ENCODE assay signal across 1 cellular context in the genomic region with DNA sequence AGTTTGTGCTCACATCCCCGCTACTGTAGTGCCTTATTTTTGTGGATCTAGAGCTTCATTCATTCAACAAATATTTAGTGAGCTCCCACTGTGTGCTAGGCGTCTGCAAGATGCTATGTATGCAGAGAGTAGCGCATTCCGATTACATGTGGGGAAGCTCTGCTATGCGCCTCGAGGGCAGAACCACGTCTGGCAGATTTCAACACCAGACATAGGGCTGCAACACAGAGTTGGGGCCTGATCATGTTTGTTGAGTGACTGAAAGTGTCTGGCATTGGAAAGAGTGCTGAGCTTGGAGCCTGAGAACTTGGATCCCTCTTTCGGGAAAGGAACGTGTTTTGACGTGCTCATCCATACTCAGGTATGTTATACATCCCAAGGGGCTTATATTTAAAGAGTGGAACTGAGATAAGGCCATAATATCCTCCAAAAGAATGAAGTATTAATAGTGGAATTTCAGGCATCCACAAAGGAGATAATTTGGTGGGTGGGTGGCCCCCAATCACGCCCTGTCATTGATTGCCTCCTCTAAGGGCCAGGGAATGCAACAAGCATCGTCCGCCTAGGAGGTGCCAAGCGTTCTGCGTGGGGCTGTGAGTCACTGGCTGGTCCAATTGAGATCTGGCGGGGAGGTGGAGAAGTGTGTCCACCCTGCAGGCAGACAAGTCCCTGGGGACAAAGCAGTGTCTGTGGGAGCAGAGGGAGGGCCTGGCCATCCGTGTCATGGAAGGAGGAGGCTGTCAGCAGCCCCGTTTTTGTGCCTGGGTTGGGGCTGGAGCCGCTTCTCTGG.
TF ChIP-seq lines count a peak whose summit lies in the region.

No MANE protein-coding gene starts in this region.

TF ChIP-seq in GM23338, 12 proteins besides CTCF, POLR2A, EP300 and RAD21:
- TF ChIP-seq ZNF331 (CRISPR knock-in tag; IDR thresholded peaks at IDR 0.05; ENCODE audit: low read depth) = no peak
- TF ChIP-seq ZNF114 (CRISPR knock-in tag; IDR thresholded peaks at IDR 0.05) = no peak
- no peak for TF ChIP-seq EZH2phosphoT487 (IDR thresholded peaks at IDR 0.05; ENCODE audit: unreplicated experiment)
- no peak for TF ChIP-seq REST (IDR thresholded peaks at IDR 0.05; ENCODE audit: unreplicated experiment)
- TF ChIP-seq, protein P1, sequence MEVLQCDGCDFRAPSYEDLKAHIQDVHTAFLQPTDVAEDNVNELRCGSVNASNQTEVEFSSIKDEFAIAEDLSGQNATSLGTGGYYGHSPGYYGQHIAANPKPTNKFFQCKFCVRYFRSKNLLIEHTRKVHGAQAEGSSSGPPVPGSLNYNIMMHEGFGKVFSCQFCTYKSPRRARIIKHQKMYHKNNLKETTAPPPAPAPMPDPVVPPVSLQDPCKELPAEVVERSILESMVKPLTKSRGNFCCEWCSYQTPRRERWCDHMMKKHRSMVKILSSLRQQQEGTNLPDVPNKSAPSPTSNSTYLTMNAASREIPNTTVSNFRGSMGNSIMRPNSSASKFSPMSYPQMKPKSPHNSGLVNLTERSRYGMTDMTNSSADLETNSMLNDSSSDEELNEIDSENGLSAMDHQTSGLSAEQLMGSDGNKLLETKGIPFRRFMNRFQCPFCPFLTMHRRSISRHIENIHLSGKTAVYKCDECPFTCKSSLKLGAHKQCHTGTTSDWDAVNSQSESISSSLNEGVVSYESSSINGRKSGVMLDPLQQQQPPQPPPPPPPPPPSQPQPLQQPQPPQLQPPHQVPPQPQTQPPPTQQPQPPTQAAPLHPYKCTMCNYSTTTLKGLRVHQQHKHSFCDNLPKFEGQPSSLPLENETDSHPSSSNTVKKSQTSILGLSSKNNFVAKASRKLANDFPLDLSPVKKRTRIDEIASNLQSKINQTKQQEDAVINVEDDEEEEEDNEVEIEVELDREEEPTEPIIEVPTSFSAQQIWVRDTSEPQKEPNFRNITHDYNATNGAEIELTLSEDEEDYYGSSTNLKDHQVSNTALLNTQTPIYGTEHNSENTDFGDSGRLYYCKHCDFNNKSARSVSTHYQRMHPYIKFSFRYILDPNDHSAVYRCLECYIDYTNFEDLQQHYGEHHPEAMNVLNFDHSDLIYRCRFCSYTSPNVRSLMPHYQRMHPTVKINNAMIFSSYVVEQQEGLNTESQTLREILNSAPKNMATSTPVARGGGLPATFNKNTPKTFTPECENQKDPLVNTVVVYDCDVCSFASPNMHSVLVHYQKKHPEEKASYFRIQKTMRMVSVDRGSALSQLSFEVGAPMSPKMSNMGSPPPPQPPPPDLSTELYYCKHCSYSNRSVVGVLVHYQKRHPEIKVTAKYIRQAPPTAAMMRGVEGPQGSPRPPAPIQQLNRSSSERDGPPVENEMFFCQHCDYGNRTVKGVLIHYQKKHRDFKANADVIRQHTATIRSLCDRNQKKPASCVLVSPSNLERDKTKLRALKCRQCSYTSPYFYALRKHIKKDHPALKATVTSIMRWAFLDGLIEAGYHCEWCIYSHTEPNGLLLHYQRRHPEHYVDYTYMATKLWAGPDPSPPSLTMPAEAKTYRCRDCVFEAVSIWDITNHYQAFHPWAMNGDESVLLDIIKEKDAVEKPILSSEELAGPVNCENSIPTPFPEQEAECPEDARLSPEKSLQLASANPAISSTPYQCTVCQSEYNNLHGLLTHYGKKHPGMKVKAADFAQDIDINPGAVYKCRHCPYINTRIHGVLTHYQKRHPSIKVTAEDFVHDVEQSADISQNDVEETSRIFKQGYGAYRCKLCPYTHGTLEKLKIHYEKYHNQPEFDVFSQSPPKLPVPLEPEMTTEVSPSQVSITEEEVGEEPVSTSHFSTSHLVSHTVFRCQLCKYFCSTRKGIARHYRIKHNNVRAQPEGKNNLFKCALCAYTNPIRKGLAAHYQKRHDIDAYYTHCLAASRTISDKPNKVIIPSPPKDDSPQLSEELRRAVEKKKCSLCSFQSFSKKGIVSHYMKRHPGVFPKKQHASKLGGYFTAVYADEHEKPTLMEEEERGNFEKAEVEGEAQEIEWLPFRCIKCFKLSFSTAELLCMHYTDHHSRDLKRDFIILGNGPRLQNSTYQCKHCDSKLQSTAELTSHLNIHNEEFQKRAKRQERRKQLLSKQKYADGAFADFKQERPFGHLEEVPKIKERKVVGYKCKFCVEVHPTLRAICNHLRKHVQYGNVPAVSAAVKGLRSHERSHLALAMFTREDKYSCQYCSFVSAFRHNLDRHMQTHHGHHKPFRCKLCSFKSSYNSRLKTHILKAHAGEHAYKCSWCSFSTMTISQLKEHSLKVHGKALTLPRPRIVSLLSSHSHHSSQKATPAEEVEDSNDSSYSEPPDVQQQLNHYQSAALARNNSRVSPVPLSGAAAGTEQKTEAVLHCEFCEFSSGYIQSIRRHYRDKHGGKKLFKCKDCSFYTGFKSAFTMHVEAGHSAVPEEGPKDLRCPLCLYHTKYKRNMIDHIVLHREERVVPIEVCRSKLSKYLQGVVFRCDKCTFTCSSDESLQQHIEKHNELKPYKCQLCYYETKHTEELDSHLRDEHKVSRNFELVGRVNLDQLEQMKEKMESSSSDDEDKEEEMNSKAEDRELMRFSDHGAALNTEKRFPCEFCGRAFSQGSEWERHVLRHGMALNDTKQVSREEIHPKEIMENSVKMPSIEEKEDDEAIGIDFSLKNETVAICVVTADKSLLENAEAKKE (CRISPR knock-in tag; IDR thresholded peaks at IDR 0.05) = no peak
